1 cellular context compared by ENCODE assay signal in genomic region chr2:170052151-170052550, GRCh38.
TF ChIP-seq lines count a peak whose summit lies in the region.

No MANE protein-coding gene starts in this region.

TF ChIP-seq in K562, 482 proteins besides CTCF, POLR2A, EP300 and RAD21 (continued from another document):
- TF ChIP-seq NFRKB (IDR thresholded peaks at IDR 0.05; ENCODE audit: low read depth): no peak
- peak; percentile 72 for TF ChIP-seq SMAD4 (CRISPR knock-in tag; conservative IDR thresholded peaks at IDR 0.05)
- no peak for TF ChIP-seq PHB2 (IDR thresholded peaks at IDR 0.05; ENCODE audit: low read depth)
- TF ChIP-seq, protein P1, sequence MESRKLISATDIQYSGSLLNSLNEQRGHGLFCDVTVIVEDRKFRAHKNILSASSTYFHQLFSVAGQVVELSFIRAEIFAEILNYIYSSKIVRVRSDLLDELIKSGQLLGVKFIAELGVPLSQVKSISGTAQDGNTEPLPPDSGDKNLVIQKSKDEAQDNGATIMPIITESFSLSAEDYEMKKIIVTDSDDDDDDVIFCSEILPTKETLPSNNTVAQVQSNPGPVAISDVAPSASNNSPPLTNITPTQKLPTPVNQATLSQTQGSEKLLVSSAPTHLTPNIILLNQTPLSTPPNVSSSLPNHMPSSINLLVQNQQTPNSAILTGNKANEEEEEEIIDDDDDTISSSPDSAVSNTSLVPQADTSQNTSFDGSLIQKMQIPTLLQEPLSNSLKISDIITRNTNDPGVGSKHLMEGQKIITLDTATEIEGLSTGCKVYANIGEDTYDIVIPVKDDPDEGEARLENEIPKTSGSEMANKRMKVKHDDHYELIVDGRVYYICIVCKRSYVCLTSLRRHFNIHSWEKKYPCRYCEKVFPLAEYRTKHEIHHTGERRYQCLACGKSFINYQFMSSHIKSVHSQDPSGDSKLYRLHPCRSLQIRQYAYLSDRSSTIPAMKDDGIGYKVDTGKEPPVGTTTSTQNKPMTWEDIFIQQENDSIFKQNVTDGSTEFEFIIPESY (CRISPR knock-in tag; IDR thresholded peaks at IDR 0.05): no peak
- no peak for TF ChIP-seq SMC3 (conservative IDR thresholded peaks at IDR 0.05; ENCODE audit: insufficient read depth, low read depth, low read length)
- TF ChIP-seq CCNT2 (IDR thresholded peaks at IDR 0.05; ENCODE audit: borderline replicate concordance, extremely low read depth, insufficient read length, low read depth, low read length): peak; percentile 51
- no peak for TF ChIP-seq PHB (CRISPR knock-in tag; IDR thresholded peaks at IDR 0.05)
- TF ChIP-seq MEIS2 (IDR thresholded peaks at IDR 0.05; ENCODE audit: partially characterized antibody): peak; percentile 68
- TF ChIP-seq EP400 (IDR thresholded peaks at IDR 0.05): peak; percentile 38; the same call in 1 of the 2 replicates
- TF ChIP-seq MCM3 (IDR thresholded peaks at IDR 0.05): no peak
- TF ChIP-seq ZBTB9 (CRISPR knock-in tag; IDR thresholded peaks at IDR 0.05): no peak
- TF ChIP-seq NFIC (IDR thresholded peaks at IDR 0.05): peak; percentile 29; the same call in 1 of the 2 replicates
- peak; percentile 90 for TF ChIP-seq TCF3 (CRISPR knock-in tag; IDR thresholded peaks at IDR 0.05)
- TF ChIP-seq TCF15 (CRISPR knock-in tag; IDR thresholded peaks at IDR 0.05): no peak
- peak; percentile 12; the same call in 1 of the 2 replicates for TF ChIP-seq ZNF311 (CRISPR knock-in tag; IDR thresholded peaks at IDR 0.05)
- TF ChIP-seq CBFA2T2 (conservative IDR thresholded peaks at IDR 0.05): peak; percentile 74
